ENCODE assay signal across 2 cellular contexts in the genomic region with DNA sequence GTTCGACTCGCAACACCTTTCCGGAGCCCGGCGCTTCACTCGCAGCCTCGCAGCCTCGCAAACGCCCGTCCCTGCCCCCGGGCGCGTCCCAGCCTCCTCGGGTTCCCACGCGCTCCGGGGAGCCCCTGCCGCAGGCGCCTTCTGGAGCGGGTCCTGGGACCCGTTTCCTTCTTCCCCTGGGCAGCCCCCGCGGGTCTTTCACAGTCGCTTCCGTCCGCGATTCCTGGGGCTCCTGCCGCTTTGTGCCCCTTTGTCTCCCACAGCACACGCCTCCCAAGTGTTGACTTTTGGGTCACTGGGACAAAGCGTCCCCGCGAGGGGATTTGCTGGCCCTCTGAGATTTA.
A peak's percentile ranks its signal among the peaks of the same experiment; 100 is the strongest.
TF ChIP-seq lines count a peak whose summit lies in the region.

No MANE protein-coding gene starts in this region.

TF ChIP-seq in GM23338, 12 proteins besides CTCF, POLR2A, EP300 and RAD21:
- TF ChIP-seq, protein P1, sequence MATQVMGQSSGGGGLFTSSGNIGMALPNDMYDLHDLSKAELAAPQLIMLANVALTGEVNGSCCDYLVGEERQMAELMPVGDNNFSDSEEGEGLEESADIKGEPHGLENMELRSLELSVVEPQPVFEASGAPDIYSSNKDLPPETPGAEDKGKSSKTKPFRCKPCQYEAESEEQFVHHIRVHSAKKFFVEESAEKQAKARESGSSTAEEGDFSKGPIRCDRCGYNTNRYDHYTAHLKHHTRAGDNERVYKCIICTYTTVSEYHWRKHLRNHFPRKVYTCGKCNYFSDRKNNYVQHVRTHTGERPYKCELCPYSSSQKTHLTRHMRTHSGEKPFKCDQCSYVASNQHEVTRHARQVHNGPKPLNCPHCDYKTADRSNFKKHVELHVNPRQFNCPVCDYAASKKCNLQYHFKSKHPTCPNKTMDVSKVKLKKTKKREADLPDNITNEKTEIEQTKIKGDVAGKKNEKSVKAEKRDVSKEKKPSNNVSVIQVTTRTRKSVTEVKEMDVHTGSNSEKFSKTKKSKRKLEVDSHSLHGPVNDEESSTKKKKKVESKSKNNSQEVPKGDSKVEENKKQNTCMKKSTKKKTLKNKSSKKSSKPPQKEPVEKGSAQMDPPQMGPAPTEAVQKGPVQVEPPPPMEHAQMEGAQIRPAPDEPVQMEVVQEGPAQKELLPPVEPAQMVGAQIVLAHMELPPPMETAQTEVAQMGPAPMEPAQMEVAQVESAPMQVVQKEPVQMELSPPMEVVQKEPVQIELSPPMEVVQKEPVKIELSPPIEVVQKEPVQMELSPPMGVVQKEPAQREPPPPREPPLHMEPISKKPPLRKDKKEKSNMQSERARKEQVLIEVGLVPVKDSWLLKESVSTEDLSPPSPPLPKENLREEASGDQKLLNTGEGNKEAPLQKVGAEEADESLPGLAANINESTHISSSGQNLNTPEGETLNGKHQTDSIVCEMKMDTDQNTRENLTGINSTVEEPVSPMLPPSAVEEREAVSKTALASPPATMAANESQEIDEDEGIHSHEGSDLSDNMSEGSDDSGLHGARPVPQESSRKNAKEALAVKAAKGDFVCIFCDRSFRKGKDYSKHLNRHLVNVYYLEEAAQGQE (IDR thresholded peaks at IDR 0.05; ENCODE audit: unreplicated experiment), result no peak
- TF ChIP-seq POLR2AphosphoS5 (IDR thresholded peaks at IDR 0.05; ENCODE audit: low read depth), result no peak

TF ChIP-seq in H1, 55 proteins besides CTCF, POLR2A, EP300 and RAD21:
- TF ChIP-seq CTBP2 (IDR thresholded peaks at IDR 0.05; ENCODE audit: borderline replicate concordance, insufficient read depth, insufficient read length, low read length), result no peak
- no peak for TF ChIP-seq SRF (IDR thresholded peaks at IDR 0.05; ENCODE audit: low read depth, low read length)
- TF ChIP-seq, protein P2, sequence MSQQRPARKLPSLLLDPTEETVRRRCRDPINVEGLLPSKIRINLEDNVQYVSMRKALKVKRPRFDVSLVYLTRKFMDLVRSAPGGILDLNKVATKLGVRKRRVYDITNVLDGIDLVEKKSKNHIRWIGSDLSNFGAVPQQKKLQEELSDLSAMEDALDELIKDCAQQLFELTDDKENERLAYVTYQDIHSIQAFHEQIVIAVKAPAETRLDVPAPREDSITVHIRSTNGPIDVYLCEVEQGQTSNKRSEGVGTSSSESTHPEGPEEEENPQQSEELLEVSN (IDR thresholded peaks at IDR 0.05), result peak; percentile 3; the same call in 1 of the 2 replicates
- TF ChIP-seq EZH2 (IDR thresholded peaks at IDR 0.05; ENCODE audit: low read depth, low read length, severe bottlenecking), result peak; percentile 61
- no peak for TF ChIP-seq PHF8 (conservative IDR thresholded peaks at IDR 0.05; ENCODE audit: low read depth, low read length)
- TF ChIP-seq, protein P3, sequence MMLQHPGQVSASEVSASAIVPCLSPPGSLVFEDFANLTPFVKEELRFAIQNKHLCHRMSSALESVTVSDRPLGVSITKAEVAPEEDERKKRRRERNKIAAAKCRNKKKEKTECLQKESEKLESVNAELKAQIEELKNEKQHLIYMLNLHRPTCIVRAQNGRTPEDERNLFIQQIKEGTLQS (IDR thresholded peaks at IDR 0.05; ENCODE audit: insufficient read depth, low read depth, low read length), result no peak
- peak; percentile 23 for TF ChIP-seq KDM4A (IDR thresholded peaks at IDR 0.05; ENCODE audit: low read depth, low read length, severe bottlenecking)
- peak; percentile 67; the same call in 1 of the 2 replicates for TF ChIP-seq SUZ12 (IDR thresholded peaks at IDR 0.05; ENCODE audit: low read length)
- TF ChIP-seq POU5F1 (IDR thresholded peaks at IDR 0.05; ENCODE audit: low read depth, low read length), result no peak
- TF ChIP-seq TBP (IDR thresholded peaks at IDR 0.05; ENCODE audit: low read depth, low read length), result no peak
